ENCODE assay signal across 9 cellular contexts in genomic region chr6:13708679-13709261, GRCh38. TPM values are rescaled to one million over a fixed set of nuclear protein-coding genes. Genes with fewer than 3 reads are reported as not detected.
A peak's percentile ranks its signal among the peaks of the same experiment; 100 is the strongest.
DNase-seq lines count a peak whose midpoint lies in the region; ATAC-seq and TF ChIP-seq lines count a peak whose summit lies in the region.
"Had no signal": no experiment of that assay in that cellular context is flagged by ENCODE, and none has a peak within 500 bp of the region (broad histone marks: within the 10 kb centered on the region; RNA-seq: fewer than 3 reads in every experiment).

No MANE protein-coding gene starts in this region.

- no peaks in the 10 kb centered on the region for H3K9me3 ChIP-seq in hepatocyte (ENCODE audit: low read depth)

- POLR2A ChIA-PET in activated B cell treated with CpG ODN at 0.5 μM for 24 hours (lab: Charles Lee): interaction anchor here (0.6 to 4.4 kb wide), 2 partner anchors 38 to 94 kb away, joined by 6 to 34 read pairs; partner anchors contain the start of gene NOL7

- no peaks in the 10 kb centered on the region for H3K27me3 Mint-ChIP-seq in activated B cell treated with CpG ODN at 0.5 μM for 24 hours
- no peaks in the 10 kb centered on the region for H3K27me3 Mint-ChIP-seq in stimulated activated naive CD8-positive, alpha-beta T cell treated with anti-CD3 and anti-CD28 coated beads, Interleukin-15, amount 100 ng/mL, for 72 hours

- no peaks in the 10 kb centered on the region for H3K36me3 ChIP-seq in hepatocyte (replicated peaks; ENCODE audit: insufficient read depth, low read depth)

- DNase-seq in NOMO-1 treated with DMSO at 0.1 percent for 48 hours (lab: John Stamatoyannopoulos, UW; ENCODE audit: unreplicated experiment) (peak; percentile 15), NOMO-1 treated with dmso at 0.1 percent for 144 hours (lab: John Stamatoyannopoulos, UW; ENCODE audit: unreplicated experiment) (no peak), activated B cell treated with CpG ODN at 0.5 μM for 24 hours (no peak), hepatocyte (ENCODE audit: low spot score) (no peak), NCI-H128 (lab: John Stamatoyannopoulos, UW; ENCODE audit: unreplicated experiment) (no peak), SK-N-DZ (ENCODE audit: low spot score) (no peak)
- no peak for DNase-seq in stimulated activated naive CD8-positive, alpha-beta T cell treated with anti-CD3 and anti-CD28 coated beads, Interleukin-15, amount 100 ng/mL, for 72 hours

- CTCF ChIA-PET in activated B cell treated with CpG ODN at 0.5 μM for 24 hours (lab: Charles Lee): interaction anchor here (1.3 kb wide), 2 partner anchors 86 to 94 kb away, joined by 3 to 4 read pairs; partner anchors contain the start of gene NOL7

- ATAC-seq in activated B cell treated with CpG ODN at 0.5 μM for 24 hours (ENCODE audit: low read depth) (no peak), HG02970 (IDR thresholded peaks at IDR 0.05; ENCODE audit: low FRiP score, unreplicated experiment) (no peak)
- ATAC-seq in stimulated activated naive CD8-positive, alpha-beta T cell treated with anti-CD3 and anti-CD28 coated beads, Interleukin-15, amount 100 ng/mL, for 72 hours: no peak

- peak overlapping the region; percentile 98 for H3K27ac ChIP-seq in hepatocyte
- H3K27ac ChIP-seq: C4-2B had no signal

- H3K4me1 Mint-ChIP-seq in activated B cell treated with CpG ODN at 0.5 μM for 24 hours: peaks cover 44% of the 10 kb centered on the region
- peaks cover 32% of the 10 kb centered on the region for H3K4me1 Mint-ChIP-seq in stimulated activated naive CD8-positive, alpha-beta T cell treated with anti-CD3 and anti-CD28 coated beads, Interleukin-15, amount 100 ng/mL, for 72 hours

- no peak overlapping the region for H2AFZ ChIP-seq in hepatocyte

- peaks cover 34% of the 10 kb centered on the region for H4K20me1 ChIP-seq in hepatocyte (ENCODE audit: insufficient read depth, poor library complexity, severe bottlenecking)

- peak overlapping the region; percentile 86 for H3K4me2 ChIP-seq in hepatocyte

- H3K36me3 Mint-ChIP-seq in activated B cell treated with CpG ODN at 0.5 μM for 24 hours (ENCODE audit: low read depth): peaks cover 6% of the 10 kb centered on the region

- TF ChIP-seq CTCF in activated B cell treated with CpG ODN at 0.5 μM for 24 hours (IDR thresholded peaks at IDR 0.05) (no peak), hepatocyte (IDR thresholded peaks at IDR 0.05; ENCODE audit: poor library complexity) (no peak)

- H3K4me3 ChIP-seq in hepatocyte: peak overlapping the region; percentile 94

- H3K27ac Mint-ChIP-seq in activated B cell treated with CpG ODN at 0.5 μM for 24 hours: peak overlapping the region; percentile 54
- H3K27ac Mint-ChIP-seq in stimulated activated naive CD8-positive, alpha-beta T cell treated with anti-CD3 and anti-CD28 coated beads, Interleukin-15, amount 100 ng/mL, for 72 hours: peak overlapping the region; percentile 92 to 95

- peaks cover 15% of the 10 kb centered on the region for H3K4me1 ChIP-seq in hepatocyte (ENCODE audit: insufficient read depth)

- WGBS in hepatocyte (ENCODE audit: low lambda C conversion rate, missing lambda C conversion rate): 21% methylated on average over 7 of the region's 7 CpGs

- peaks cover 74% of the 10 kb centered on the region for H3K79me2 ChIP-seq in hepatocyte

- no peaks in the 10 kb centered on the region for H3K27me3 ChIP-seq in hepatocyte

- peak overlapping the region; percentile 86 for H3K4me3 Mint-ChIP-seq in activated B cell treated with CpG ODN at 0.5 μM for 24 hours
- peak overlapping the region; percentile 89 to 98 for H3K4me3 Mint-ChIP-seq in stimulated activated naive CD8-positive, alpha-beta T cell treated with anti-CD3 and anti-CD28 coated beads, Interleukin-15, amount 100 ng/mL, for 72 hours

- no peaks in the 10 kb centered on the region for H3K9me2 ChIP-seq in hepatocyte (replicated peaks; ENCODE audit: insufficient read depth)

- intact Hi-C loops in activated B cell treated with CpG ODN at 0.5 μM for 24 hours (cut with micrococcal nuclease): loop anchor here (10.0 kb wide), 1 partner anchor 354 kb away; no protein-coding TSS in a partner anchor

- no peaks in the 10 kb centered on the region for H3K9me3 Mint-ChIP-seq in activated B cell treated with CpG ODN at 0.5 μM for 24 hours
- H3K9me3 Mint-ChIP-seq in stimulated activated naive CD8-positive, alpha-beta T cell treated with anti-CD3 and anti-CD28 coated beads, Interleukin-15, amount 100 ng/mL, for 72 hours: no peaks in the 10 kb centered on the region

RNA-seq across cellular contexts. Expression of gene RANBP9, which starts 2.9 kb away (rescaled TPM):
- total RNA-seq in activated B cell treated with CpG ODN at 0.5 μM for 24 hours (30.7 and 34.7 TPM in 2 replicates), hepatocyte (28.6 and 36.1 TPM in 2 replicates)
- polyA plus RNA-seq in hepatocyte: 20.1 and 24.2 TPM in 2 replicates
- 37.6 and 40.1 TPM in 2 replicates for polyA plus RNA-seq in SK-N-DZ (2014; cell fraction: cytosol; rRNA removed)
- 30.7 and 38.3 TPM in 2 replicates for polyA plus RNA-seq in SK-N-DZ (2014; cell fraction: nucleus; rRNA removed)
